ENCODE assay signal across 35 cellular contexts in genomic region chr2:16581241-16581640, GRCh38.
"Had no signal": no experiment of that assay in that cellular context is flagged by ENCODE, and none has a peak within 500 bp of the region (broad histone marks: within the 10 kb centered on the region; RNA-seq: fewer than 3 reads in every experiment).

No MANE protein-coding gene starts in this region.

- H3K9ac ChIP-seq: KMS-11 had no signal

- H3K27ac ChIP-seq: KMS-11 had no signal

- H3K36me3 ChIP-seq: MG63 had no signal

- H3K4me3 ChIP-seq: MG63 had no signal

- H3K4me2 ChIP-seq: KMS-11 had no signal

- H3K27me3 ChIP-seq: MG63 had no signal

- H3K9me3 ChIP-seq: MG63 had no signal

- DNase-seq: Karpas-422, Kasumi-1, MG63, MM.1S, MV-4-11, NCI-H1048, NCI-H1092, NCI-H1092 treated with DMSO at 0.1 percent for 48 hours, NCI-H1105, NCI-H1105 treated with DMSO at 0.1 percent for 48 hours, NCI-H1417, NCI-H1417 treated with DMSO at 0.1 percent for 48 hours, NCI-H1436, NCI-H1436 treated with DMSO at 0.1 percent for 48 hours, NCI-H146, NCI-H1694, NCI-H1694 treated with DMSO at 0.1 percent for 48 hours, NCI-H187, NCI-H187 treated with DMSO at 0.1 percent for 48 hours, NCI-H1930, NCI-H2029, NCI-H2029 treated with DMSO at 0.1 percent for 48 hours, NCI-H2081, NCI-H2081 treated with DMSO at 0.1 percent for 48 hours, NCI-H2107, NCI-H2171, NCI-H2171 treated with DMSO at 0.1 percent for 48 hours, NCI-H2227 treated with DMSO at 0.1 percent for 48 hours, NCI-H226, NCI-H345, NCI-H446, NCI-H446 treated with DMSO at 0.1 percent for 48 hours, NCI-H510A, NCI-H510A treated with DMSO at 0.1 percent for 48 hours had no signal
